In genomic region chr16:30609928-30610839, GRCh38 we compare ENCODE assay signal across 8 cellular contexts. TPM values are rescaled to one million over a fixed set of nuclear protein-coding genes. Genes with fewer than 3 reads are reported as not detected.
A peak's percentile ranks its signal among the peaks of the same experiment; 100 is the strongest.
DNase-seq lines count a peak whose midpoint lies in the region; ATAC-seq and TF ChIP-seq lines count a peak whose summit lies in the region.

ZNF689 (minus strand) TSS chr16:30610389; CDS start chr16:30610041, 348 bp downstream.

- no peak for TF ChIP-seq CTCF in C4-2B (conservative IDR thresholded peaks at IDR 0.05)
- TF ChIP-seq CTCF in dorsolateral prefrontal cortex (IDR thresholded peaks at IDR 0.05 in 54 of 56, conservative IDR thresholded peaks at IDR 0.05 in 2 of 56; ENCODE audit: low read depth in 1 of 56, partially characterized antibody in 56 of 56) = peak in 25 of 56 donors; percentile 4 to 49 (median 27)
- TF ChIP-seq CTCF in liver (IDR thresholded peaks at IDR 0.05; ENCODE audit: low read depth, low read length, missing input control) = no peak

- no peaks in the 10 kb centered on the region for H3K27me3 ChIP-seq in dorsolateral prefrontal cortex
- H3K27me3 ChIP-seq in liver (ENCODE audit: control insufficient read depth in 4 of 4, insufficient read depth in 4 of 4, low read length in 3 of 4) = no peaks in the 10 kb centered on the region

- peaks cover 0 to 2% (median 0%) of the 10 kb centered on the region in 4 donors for H3K36me3 ChIP-seq in liver (ENCODE audit: control insufficient read depth in 4 of 4, insufficient read depth in 3 of 4, low read depth in 1 of 4, low read length in 3 of 4)

- no peaks in the 10 kb centered on the region for H3K9me3 ChIP-seq in liver (ENCODE audit: control insufficient read depth in 4 of 4, low read length in 3 of 4)

- intact Hi-C loops in dorsolateral prefrontal cortex (cut with DNase I) = loop anchor here in 1 of 2 donors (1.0 to 5.0 kb wide), 2 partner anchors 25 to 38 kb away; partner anchors contain the start of genes ZNF688 and ZNF785

- peak within 1 kb of the TSS; percentile 92 to 97 for H3K9ac ChIP-seq in liver (ENCODE audit: low read depth in 1 of 2, low read length in 2 of 2)

- TF ChIP-seq RAD21 in liver (IDR thresholded peaks at IDR 0.05) = peak; percentile 1 to 10

- DNase-seq in NCI-H82 (lab: John Stamatoyannopoulos, UW) (peak; percentile 98), dorsolateral prefrontal cortex (peak; percentile 93 to 98 (median 96))
- peak; percentile 95 to 96 for DNase-seq in activated CD4-positive, alpha-beta T cell treated with anti-CD3 and anti-CD28 coated beads, Interleukin-2, amount 50 U/mL, for 48 hours
- peak; percentile 96 for DNase-seq in stimulated activated CD4-positive, alpha-beta T cell treated with anti-CD3 and anti-CD28 coated beads, Interleukin-4, amount 100 ng/mL, for 24 hours

- H3K4me3 ChIP-seq in dorsolateral prefrontal cortex (peak within 1 kb of the TSS; percentile 65 to 100 (median 93)), liver (ENCODE audit: low read depth in 1 of 3, low read length in 3 of 3) (peak within 1 kb of the TSS; percentile 80 to 91 (median 81))

- WGBS in liver = under 1% methylated on average over 63 of the region's 63 CpGs

- ATAC-seq in GM19395 (IDR thresholded peaks at IDR 0.05; ENCODE audit: unreplicated experiment) (peak; percentile 90), HG03565 (IDR thresholded peaks at IDR 0.05; ENCODE audit: unreplicated experiment) (peak; percentile 76)

- peaks cover 5 to 29% (median 16%) of the 10 kb centered on the region in 4 donors for H3K4me1 ChIP-seq in liver (ENCODE audit: control insufficient read depth in 4 of 4, insufficient read depth in 4 of 4, low read length in 3 of 4)

- H3K27ac ChIP-seq in C4-2B (peak within 1 kb of the TSS; percentile 96), dorsolateral prefrontal cortex (peak within 1 kb of the TSS; percentile 27 to 99 (median 96)), liver (ENCODE audit: low read depth in 1 of 2, low read length in 2 of 2) (peak within 1 kb of the TSS; percentile 96 to 97)

TF ChIP-seq in liver, 16 proteins besides CTCF, POLR2A, EP300 and RAD21:
- peak in 1 of 2 donors; percentile 63 for TF ChIP-seq GABPA (IDR thresholded peaks at IDR 0.05 in 1 of 2, conservative IDR thresholded peaks at IDR 0.05 in 1 of 2)
- no peak for TF ChIP-seq HNF4G (IDR thresholded peaks at IDR 0.05)
- TF ChIP-seq FOXA1 (IDR thresholded peaks at IDR 0.05) = no peak
- TF ChIP-seq, protein P1, sequence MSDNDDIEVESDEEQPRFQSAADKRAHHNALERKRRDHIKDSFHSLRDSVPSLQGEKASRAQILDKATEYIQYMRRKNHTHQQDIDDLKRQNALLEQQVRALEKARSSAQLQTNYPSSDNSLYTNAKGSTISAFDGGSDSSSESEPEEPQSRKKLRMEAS (IDR thresholded peaks at IDR 0.05) = peak; percentile 37
- peak; percentile 62 for TF ChIP-seq NR2F2 (IDR thresholded peaks at IDR 0.05)
- TF ChIP-seq, protein P2, sequence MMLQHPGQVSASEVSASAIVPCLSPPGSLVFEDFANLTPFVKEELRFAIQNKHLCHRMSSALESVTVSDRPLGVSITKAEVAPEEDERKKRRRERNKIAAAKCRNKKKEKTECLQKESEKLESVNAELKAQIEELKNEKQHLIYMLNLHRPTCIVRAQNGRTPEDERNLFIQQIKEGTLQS (IDR thresholded peaks at IDR 0.05) = no peak
- TF ChIP-seq FOXA2 (IDR thresholded peaks at IDR 0.05) = peak; percentile 8
- peak; percentile 100 for TF ChIP-seq SP1 (IDR thresholded peaks at IDR 0.05)
- peak; percentile 71 for TF ChIP-seq TAF1 (conservative IDR thresholded peaks at IDR 0.05)
- TF ChIP-seq EGR1 (IDR thresholded peaks at IDR 0.05; ENCODE audit: low read depth in 2 of 2) = no peak
- TF ChIP-seq, protein P3, sequence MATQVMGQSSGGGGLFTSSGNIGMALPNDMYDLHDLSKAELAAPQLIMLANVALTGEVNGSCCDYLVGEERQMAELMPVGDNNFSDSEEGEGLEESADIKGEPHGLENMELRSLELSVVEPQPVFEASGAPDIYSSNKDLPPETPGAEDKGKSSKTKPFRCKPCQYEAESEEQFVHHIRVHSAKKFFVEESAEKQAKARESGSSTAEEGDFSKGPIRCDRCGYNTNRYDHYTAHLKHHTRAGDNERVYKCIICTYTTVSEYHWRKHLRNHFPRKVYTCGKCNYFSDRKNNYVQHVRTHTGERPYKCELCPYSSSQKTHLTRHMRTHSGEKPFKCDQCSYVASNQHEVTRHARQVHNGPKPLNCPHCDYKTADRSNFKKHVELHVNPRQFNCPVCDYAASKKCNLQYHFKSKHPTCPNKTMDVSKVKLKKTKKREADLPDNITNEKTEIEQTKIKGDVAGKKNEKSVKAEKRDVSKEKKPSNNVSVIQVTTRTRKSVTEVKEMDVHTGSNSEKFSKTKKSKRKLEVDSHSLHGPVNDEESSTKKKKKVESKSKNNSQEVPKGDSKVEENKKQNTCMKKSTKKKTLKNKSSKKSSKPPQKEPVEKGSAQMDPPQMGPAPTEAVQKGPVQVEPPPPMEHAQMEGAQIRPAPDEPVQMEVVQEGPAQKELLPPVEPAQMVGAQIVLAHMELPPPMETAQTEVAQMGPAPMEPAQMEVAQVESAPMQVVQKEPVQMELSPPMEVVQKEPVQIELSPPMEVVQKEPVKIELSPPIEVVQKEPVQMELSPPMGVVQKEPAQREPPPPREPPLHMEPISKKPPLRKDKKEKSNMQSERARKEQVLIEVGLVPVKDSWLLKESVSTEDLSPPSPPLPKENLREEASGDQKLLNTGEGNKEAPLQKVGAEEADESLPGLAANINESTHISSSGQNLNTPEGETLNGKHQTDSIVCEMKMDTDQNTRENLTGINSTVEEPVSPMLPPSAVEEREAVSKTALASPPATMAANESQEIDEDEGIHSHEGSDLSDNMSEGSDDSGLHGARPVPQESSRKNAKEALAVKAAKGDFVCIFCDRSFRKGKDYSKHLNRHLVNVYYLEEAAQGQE (IDR thresholded peaks at IDR 0.05) = peak; percentile 84
- TF ChIP-seq YY1 (IDR thresholded peaks at IDR 0.05) = peak; percentile 100
- TF ChIP-seq JUND (IDR thresholded peaks at IDR 0.05) = no peak
- TF ChIP-seq, protein P4, sequence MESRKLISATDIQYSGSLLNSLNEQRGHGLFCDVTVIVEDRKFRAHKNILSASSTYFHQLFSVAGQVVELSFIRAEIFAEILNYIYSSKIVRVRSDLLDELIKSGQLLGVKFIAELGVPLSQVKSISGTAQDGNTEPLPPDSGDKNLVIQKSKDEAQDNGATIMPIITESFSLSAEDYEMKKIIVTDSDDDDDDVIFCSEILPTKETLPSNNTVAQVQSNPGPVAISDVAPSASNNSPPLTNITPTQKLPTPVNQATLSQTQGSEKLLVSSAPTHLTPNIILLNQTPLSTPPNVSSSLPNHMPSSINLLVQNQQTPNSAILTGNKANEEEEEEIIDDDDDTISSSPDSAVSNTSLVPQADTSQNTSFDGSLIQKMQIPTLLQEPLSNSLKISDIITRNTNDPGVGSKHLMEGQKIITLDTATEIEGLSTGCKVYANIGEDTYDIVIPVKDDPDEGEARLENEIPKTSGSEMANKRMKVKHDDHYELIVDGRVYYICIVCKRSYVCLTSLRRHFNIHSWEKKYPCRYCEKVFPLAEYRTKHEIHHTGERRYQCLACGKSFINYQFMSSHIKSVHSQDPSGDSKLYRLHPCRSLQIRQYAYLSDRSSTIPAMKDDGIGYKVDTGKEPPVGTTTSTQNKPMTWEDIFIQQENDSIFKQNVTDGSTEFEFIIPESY (IDR thresholded peaks at IDR 0.05) = peak; percentile 62
- TF ChIP-seq RXRA (IDR thresholded peaks at IDR 0.05) = peak; percentile 48 to 61
- TF ChIP-seq HNF4A (conservative IDR thresholded peaks at IDR 0.05) = peak; percentile 26 to 37

RNA-seq across cellular contexts. Expression of gene ZNF689, which starts in this region (rescaled TPM):
- 10 to 100 TPM in 30 of 120 experiments, 1 to 10 TPM in 90; 5.9 to 15.6 (median 8.8) TPM for total RNA-seq in dorsolateral prefrontal cortex
- 1 to 10 TPM; 4.6 to 5.8 TPM for total RNA-seq in liver
- 1 to 10 TPM; 2.6 to 4.0 TPM for polyA plus RNA-seq in liver

Comparison
In these comparisons a context has a peak if more than half of its experiments do, and no peak if none do; other contexts are left out.
1. Peak in every context shown above with its lines: DNase-seq, ATAC-seq, H3K4me3 ChIP-seq and H3K27ac ChIP-seq.